17 cellular contexts compared by ENCODE assay signal in the genomic region with DNA sequence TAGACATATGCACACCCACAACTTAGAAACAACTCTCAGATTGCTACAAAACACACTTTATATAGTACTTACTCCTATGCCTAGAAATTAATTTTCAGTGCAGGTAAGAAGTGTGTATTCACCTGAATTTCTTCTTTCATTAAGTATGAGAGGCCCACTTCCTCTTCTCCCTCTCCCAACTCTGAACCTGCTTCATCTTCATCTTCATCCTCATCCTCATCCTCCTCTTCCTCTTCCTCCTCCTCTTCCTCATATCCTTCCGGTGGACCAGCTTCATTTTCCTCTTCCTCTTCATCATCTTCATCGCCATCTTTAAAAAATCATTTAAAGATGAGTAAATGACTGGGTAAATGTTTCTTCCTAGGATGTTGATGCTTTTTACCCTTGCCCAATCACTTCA. TPM values are rescaled to one million over a fixed set of nuclear protein-coding genes. Genes with fewer than 3 reads are reported as not detected.
DNase-seq lines count a peak whose midpoint lies in the region; ATAC-seq and TF ChIP-seq lines count a peak whose summit lies in the region.
"Had no signal": no experiment of that assay in that cellular context is flagged by ENCODE, and none has a peak within 500 bp of the region (broad histone marks: within the 10 kb centered on the region; RNA-seq: fewer than 3 reads in every experiment).

No MANE protein-coding gene starts in this region.

- in situ Hi-C loops in HAP-1 (cut with MboI; ENCODE audit: low sequenced_read_pairs) = no loop called here

- POLR2A ChIA-PET in activated CD8-positive, alpha-beta T cell treated with anti-CD3 and anti-CD28 coated beads for 36 hours (lab: Charles Lee) = interaction anchor here (0.6 kb wide), 1 partner anchor 105 kb away, joined by 3 read pairs; no protein-coding TSS in a partner anchor

- H3K4me1 Mint-ChIP-seq in activated T-cell treated with anti-CD3 and anti-CD28 coated beads, Interleukin-2, amount 50 U/mL, for 24 hours (ENCODE audit: low read depth) = peaks cover 5% of the 10 kb centered on the region
- H3K4me1 Mint-ChIP-seq in activated T-cell treated with anti-CD3 and anti-CD28 coated beads, Interleukin-2, amount 50 U/mL, for 4 hours (ENCODE audit: low read depth) = peaks cover 4% of the 10 kb centered on the region
- H3K4me1 Mint-ChIP-seq in Calu3 (ENCODE audit: low read depth, unreplicated experiment) (no peaks in the 10 kb centered on the region), memory B cell (peaks cover 16% of the 10 kb centered on the region)
- H3K4me1 Mint-ChIP-seq in activated CD8-positive, alpha-beta T cell treated with anti-CD3 and anti-CD28 coated beads for 36 hours (ENCODE audit: low read depth) = peaks cover 3% of the 10 kb centered on the region

- intact Hi-C loops in Calu3 (cut with micrococcal nuclease; ENCODE audit: unreplicated experiment) = no loop called here
- intact Hi-C loops in activated CD8-positive, alpha-beta T cell treated with anti-CD3 and anti-CD28 coated beads for 36 hours (cut with micrococcal nuclease) = no loop called here

- no peaks in the 10 kb centered on the region for H3K27me3 ChIP-seq in HAP-1 (ENCODE audit: low read depth)

- H3K9me3 ChIP-seq in HAP-1 = no peaks in the 10 kb centered on the region

- ATAC-seq in activated T-cell treated with anti-CD3 and anti-CD28 coated beads, Interleukin-2, amount 50 U/mL, for 4 hours = no peak
- no peak for ATAC-seq in activated CD8-positive, alpha-beta T cell treated with anti-CD3 and anti-CD28 coated beads for 36 hours
- ATAC-seq in memory B cell (ENCODE audit: low read depth) (no peak), GM21515 (IDR thresholded peaks at IDR 0.05; ENCODE audit: unreplicated experiment) (no peak), GM21529 (IDR thresholded peaks at IDR 0.05; ENCODE audit: unreplicated experiment) (no peak)

- H3K27ac Mint-ChIP-seq in activated T-cell treated with anti-CD3 and anti-CD28 coated beads, Interleukin-2, amount 50 U/mL, for 24 hours = peak overlapping the region; percentile 61
- peak overlapping the region; percentile 0 for H3K27ac Mint-ChIP-seq in Calu3 (ENCODE audit: unreplicated experiment)
- H3K27ac Mint-ChIP-seq in activated CD8-positive, alpha-beta T cell treated with anti-CD3 and anti-CD28 coated beads for 36 hours = peak overlapping the region; percentile 16
- H3K27ac Mint-ChIP-seq in memory B cell = peak overlapping the region; percentile 3

- H3K4me1 ChIP-seq in HAP-1 = no peaks in the 10 kb centered on the region

- H3K4me3 ChIP-seq in HAP-1 = no peak overlapping the region

- TF ChIP-seq CTCF in Calu3 (IDR thresholded peaks at IDR 0.05; ENCODE audit: unreplicated experiment) = no peak
- no peak for TF ChIP-seq CTCF in activated CD8-positive, alpha-beta T cell treated with anti-CD3 and anti-CD28 coated beads for 36 hours (IDR thresholded peaks at IDR 0.05)

- H3K9me3 Mint-ChIP-seq in activated T-cell treated with anti-CD3 and anti-CD28 coated beads, Interleukin-2, amount 50 U/mL, for 24 hours = no peaks in the 10 kb centered on the region
- H3K9me3 Mint-ChIP-seq in activated T-cell treated with anti-CD3 and anti-CD28 coated beads, Interleukin-2, amount 50 U/mL, for 4 hours = no peaks in the 10 kb centered on the region
- H3K9me3 Mint-ChIP-seq in Calu3 (ENCODE audit: low read depth, unreplicated experiment) (no peaks in the 10 kb centered on the region), memory B cell (no peaks in the 10 kb centered on the region)
- no peaks in the 10 kb centered on the region for H3K9me3 Mint-ChIP-seq in activated CD8-positive, alpha-beta T cell treated with anti-CD3 and anti-CD28 coated beads for 36 hours

- H3K4me3 Mint-ChIP-seq in activated T-cell treated with anti-CD3 and anti-CD28 coated beads, Interleukin-2, amount 50 U/mL, for 24 hours = no peak overlapping the region
- H3K4me3 Mint-ChIP-seq in activated T-cell treated with anti-CD3 and anti-CD28 coated beads, Interleukin-2, amount 50 U/mL, for 4 hours = no peak overlapping the region
- no peak overlapping the region for H3K4me3 Mint-ChIP-seq in Calu3 (ENCODE audit: low read depth, unreplicated experiment)
- no peak overlapping the region for H3K4me3 Mint-ChIP-seq in activated CD8-positive, alpha-beta T cell treated with anti-CD3 and anti-CD28 coated beads for 36 hours
- H3K4me3 Mint-ChIP-seq in memory B cell = peak overlapping the region; percentile 27

- no peak for DNase-seq in activated T-cell treated with anti-CD3 and anti-CD28 coated beads, Interleukin-2, amount 50 U/mL, for 24 hours
- DNase-seq in activated T-cell treated with anti-CD3 and anti-CD28 coated beads, Interleukin-2, amount 50 U/mL, for 4 hours = no peak
- DNase-seq in Calu3 (no peak), memory B cell (ENCODE audit: low spot score in 2 of 2) (no peak), HAP-1 (ENCODE audit: low spot score in 2 of 2) (no peak)
- no peak for DNase-seq in activated CD8-positive, alpha-beta T cell treated with anti-CD3 and anti-CD28 coated beads for 36 hours
- DNase-seq: C1 segment of cervical spinal cord, Karpas-422, MM.1S, NCI-H1105, NCI-H1694 treated with DMSO at 0.1 percent for 48 hours, NCI-H2107, NCI-H2227 treated with DMSO at 0.1 percent for 48 hours, NCI-H524 treated with DMSO at 0.1 percent for 48 hours, Right ventricle myocardium superior had no signal

- H3K36me3 Mint-ChIP-seq in activated T-cell treated with anti-CD3 and anti-CD28 coated beads, Interleukin-2, amount 50 U/mL, for 24 hours (ENCODE audit: low read depth) = peaks cover 84% of the 10 kb centered on the region
- H3K36me3 Mint-ChIP-seq in activated T-cell treated with anti-CD3 and anti-CD28 coated beads, Interleukin-2, amount 50 U/mL, for 4 hours (ENCODE audit: insufficient read depth) = peaks cover 38% of the 10 kb centered on the region
- peaks cover 74% of the 10 kb centered on the region for H3K36me3 Mint-ChIP-seq in Calu3 (ENCODE audit: insufficient read depth, unreplicated experiment)
- H3K36me3 Mint-ChIP-seq in activated CD8-positive, alpha-beta T cell treated with anti-CD3 and anti-CD28 coated beads for 36 hours (ENCODE audit: low read depth) = peaks cover 67% of the 10 kb centered on the region
- H3K36me3 Mint-ChIP-seq in memory B cell = peaks cover 26% of the 10 kb centered on the region

- no TSS peak for BruUV-seq in Calu3 (replicated peaks; lab: Mats Ljungman, UMichigan)

- peaks cover 87% of the 10 kb centered on the region for H3K36me3 ChIP-seq in HAP-1 (replicated peaks)

- CTCF ChIA-PET in Calu3 (lab: Charles Lee) = interaction anchor here (0.6 kb wide), 1 partner anchor 55 kb away, joined by 3 read pairs; no protein-coding TSS in a partner anchor
- CTCF ChIA-PET in activated CD8-positive, alpha-beta T cell treated with anti-CD3 and anti-CD28 coated beads for 36 hours (lab: Charles Lee) = no interaction called here

- no peaks in the 10 kb centered on the region for H3K27me3 Mint-ChIP-seq in activated T-cell treated with anti-CD3 and anti-CD28 coated beads, Interleukin-2, amount 50 U/mL, for 24 hours
- no peaks in the 10 kb centered on the region for H3K27me3 Mint-ChIP-seq in activated T-cell treated with anti-CD3 and anti-CD28 coated beads, Interleukin-2, amount 50 U/mL, for 4 hours (ENCODE audit: low read depth)
- no peaks in the 10 kb centered on the region for H3K27me3 Mint-ChIP-seq in Calu3 (ENCODE audit: unreplicated experiment)
- no peaks in the 10 kb centered on the region for H3K27me3 Mint-ChIP-seq in activated CD8-positive, alpha-beta T cell treated with anti-CD3 and anti-CD28 coated beads for 36 hours
- no peaks in the 10 kb centered on the region for H3K27me3 Mint-ChIP-seq in memory B cell

RNA-seq across cellular contexts. Expression of gene ANP32E, which starts 9.4 kb away (rescaled TPM):
- total RNA-seq in activated T-cell treated with anti-CD3 and anti-CD28 coated beads, Interleukin-2, amount 50 U/mL, for 4 hours = 100 to 1,000 TPM in 2 of 3 donors, 10 to 100 TPM in 1; 99.9 to 112 (median 101) TPM
- total RNA-seq in Calu3 (2022) = 101 and 129 TPM in 2 replicates
- 100 to 1,000 TPM; 174 to 185 TPM for total RNA-seq in activated CD8-positive, alpha-beta T cell treated with anti-CD3 and anti-CD28 coated beads for 36 hours

RNA-seq across cellular contexts. Expression of gene CA14, which starts 31.1 kb away (rescaled TPM):
- total RNA-seq in activated T-cell treated with anti-CD3 and anti-CD28 coated beads, Interleukin-2, amount 50 U/mL, for 4 hours = not detected
- total RNA-seq in Calu3 (2022) = 1.0 and 1.3 TPM in 2 replicates
- total RNA-seq in activated CD8-positive, alpha-beta T cell treated with anti-CD3 and anti-CD28 coated beads for 36 hours = not detected

RNA-seq across cellular contexts. Expression of gene APH1A, which starts 42.3 kb away (rescaled TPM):
- total RNA-seq in activated T-cell treated with anti-CD3 and anti-CD28 coated beads, Interleukin-2, amount 50 U/mL, for 4 hours = 100 to 1,000 TPM; 121 to 124 (median 123) TPM
- total RNA-seq in Calu3 (2022) = 195 TPM in 2 replicates
- 10 to 100 TPM; 83.7 to 87.4 TPM for total RNA-seq in activated CD8-positive, alpha-beta T cell treated with anti-CD3 and anti-CD28 coated beads for 36 hours

RNA-seq across cellular contexts. Expression of gene C1orf54, which starts 46.1 kb away (rescaled TPM):
- total RNA-seq in activated T-cell treated with anti-CD3 and anti-CD28 coated beads, Interleukin-2, amount 50 U/mL, for 4 hours = under 1 TPM; 0.38 to 0.58 (median 0.40) TPM
- total RNA-seq in Calu3 (2022) = 0.76 TPM in 1 of 2 replicates, not detected in the other
- total RNA-seq in activated CD8-positive, alpha-beta T cell treated with anti-CD3 and anti-CD28 coated beads for 36 hours = 1 to 10 TPM in 1 of 2 experiments, under 1 TPM in 1; 0.90 to 1.3 TPM

RNA-seq across cellular contexts. Expression of gene CIART, which starts 55.9 kb away (rescaled TPM):
- total RNA-seq in activated T-cell treated with anti-CD3 and anti-CD28 coated beads, Interleukin-2, amount 50 U/mL, for 4 hours = 1 to 10 TPM; 2.0 to 2.3 (median 2.3) TPM
- 0.42 and 1.5 TPM in 2 replicates for total RNA-seq in Calu3 (2022)
- 1 to 10 TPM; 3.6 to 5.1 TPM for total RNA-seq in activated CD8-positive, alpha-beta T cell treated with anti-CD3 and anti-CD28 coated beads for 36 hours

Comparison
In these comparisons a context has a peak if more than half of its experiments do, and no peak if none do; other contexts are left out.
1. H3K27ac Mint-ChIP-seq: peak in every context shown above with its lines; median percentile 61 in activated T-cell treated with anti-CD3 and anti-CD28 coated beads, Interleukin-2, amount 50 U/mL, for 24 hours; 16 in activated CD8-positive, alpha-beta T cell treated with anti-CD3 and anti-CD28 coated beads for 36 hours; 3 in memory B cell; 0 in Calu3.